8 cellular contexts compared by ENCODE assay signal in genomic region chr2:29573147-29573546, GRCh38.
"Had no signal": no experiment of that assay in that cellular context is flagged by ENCODE, and none has a peak within 500 bp of the region (broad histone marks: within the 10 kb centered on the region; RNA-seq: fewer than 3 reads in every experiment).

No MANE protein-coding gene starts in this region.

- FAIRE-seq: G401.6, GM12878, GM12891, GM12892, GM18507, GM19239 had no signal

- H3K4me3 ChIP-seq: GM12878 had no signal

- DNase-seq: GDM1, GF-D8 had no signal

- ATAC-seq: GM12878 had no signal
